In genomic region chr2:108435578-108435977, GRCh38 we compare ENCODE assay signal across 12 cellular contexts. TPM values are rescaled to one million over a fixed set of nuclear protein-coding genes. Genes with fewer than 3 reads are reported as not detected.
"Had no signal": no experiment of that assay in that cellular context is flagged by ENCODE, and none has a peak within 500 bp of the region (broad histone marks: within the 10 kb centered on the region; RNA-seq: fewer than 3 reads in every experiment).

No MANE protein-coding gene starts in this region.

RNA-seq across cellular contexts. Expression of gene SULT1C4, which starts 57.8 kb away (rescaled TPM):
- total RNA-seq: activated B cell treated with CpG ODN at 0.5 μM for 24 hours; activated CD4-positive, alpha-beta memory T cell treated with anti-CD3 and anti-CD28 coated beads for 36 hours; activated CD4-positive, alpha-beta memory T cell treated with anti-CD3 and anti-CD28 coated beads, Interleukin-2, amount 10 ng/mL, durations not matched to agents 7 days and 5 days; activated CD4-positive, alpha-beta T cell treated with anti-CD3 and anti-CD28 coated beads for 36 hours; activated CD4-positive, alpha-beta T cell treated with anti-CD3 and anti-CD28 coated beads, Interleukin-2, amount 10 ng/mL, durations not matched to agents 24 days and 14 days; activated CD4-positive, alpha-beta T cell treated with anti-CD3 and anti-CD28 coated beads, Interleukin-2, amount 10 ng/mL, durations not matched to agents 7 days and 5 days; activated CD8-positive, alpha-beta memory T cell treated with anti-CD3 and anti-CD28 coated beads for 36 hours; activated CD8-positive, alpha-beta memory T cell treated with anti-CD3 and anti-CD28 coated beads, Interleukin-2, amount 10 ng/mL, durations not matched to agents 7 days and 5 days; activated CD8-positive, alpha-beta T cell treated with anti-CD3 and anti-CD28 coated beads for 36 hours; activated CD8-positive, alpha-beta T cell treated with anti-CD3 and anti-CD28 coated beads, Interleukin-2, amount 10 ng/mL, durations not matched to agents 7 days and 5 days; T-helper 1 cell treated with Interleukin-12 subunit alpha and Interleukin-12 subunit beta and Interleukin-4 antibody, amounts not matched to agents 30 ng/mL and 1 ng/mL, for 36 hours; T-helper 2 cell treated with Interferon-gamma antibody and Interleukin-4, amounts not matched to agents 100 ng/mL and 5 ng/mL, for 36 hours had no signal
